In genomic region chr12:107379852-107380567, GRCh38 we compare ENCODE assay signal across 9 cellular contexts.
DNase-seq lines count a peak whose midpoint lies in the region; ATAC-seq and TF ChIP-seq lines count a peak whose summit lies in the region.
"Had no signal": no experiment of that assay in that cellular context is flagged by ENCODE, and none has a peak within 500 bp of the region (broad histone marks: within the 10 kb centered on the region; RNA-seq: fewer than 3 reads in every experiment).

No MANE protein-coding gene starts in this region.

- H3K4me2 ChIP-seq in PC-9 = peak overlapping the region; percentile 78

- H3K79me2 ChIP-seq in PC-9 (ENCODE audit: low read depth) = peaks cover 62% of the 10 kb centered on the region

- intact Hi-C loops in PC-9 (cut with micrococcal nuclease; ENCODE audit: unreplicated experiment) = loop anchor here (2.0 kb wide), 1 partner anchor 17 kb away; no protein-coding TSS in a partner anchor
- intact Hi-C loops in activated CD4-positive, alpha-beta T cell treated with anti-CD3 and anti-CD28 coated beads, Interleukin-2, amount 10 ng/mL, durations not matched to agents 24 days and 14 days (cut with micrococcal nuclease) = no loop called here

- TF ChIP-seq CTCF in LNCaP clone FGC (IDR thresholded peaks at IDR 0.05; ENCODE audit: control insufficient read depth, extremely low read depth, insufficient read depth) = no peak
- TF ChIP-seq CTCF in PC-9 (conservative IDR thresholded peaks at IDR 0.05) = no peak
- no peak for TF ChIP-seq CTCF in fibroblast of mammary gland (conservative IDR thresholded peaks at IDR 0.05; ENCODE audit: control insufficient read depth, insufficient read depth, low read depth, low read length)

- no peaks in the 10 kb centered on the region for H3K36me3 Mint-ChIP-seq in activated CD4-positive, alpha-beta T cell treated with anti-CD3 and anti-CD28 coated beads, Interleukin-2, amount 10 ng/mL, durations not matched to agents 24 days and 14 days (ENCODE audit: low read depth)

- no TSS peak for BruUV-seq in PC-9 (replicated peaks; lab: Mats Ljungman, UMichigan)

- peak overlapping the region; percentile 56; the same call in 1 of the 2 replicates for H2AFZ ChIP-seq in PC-9

- H3K4me3 Mint-ChIP-seq in activated CD4-positive, alpha-beta T cell treated with anti-CD3 and anti-CD28 coated beads, Interleukin-2, amount 10 ng/mL, durations not matched to agents 24 days and 14 days = no peak overlapping the region

- H3K9me3 ChIP-seq in PC-9 (ENCODE audit: insufficient read depth, low read depth) = no peaks in the 10 kb centered on the region
- H3K9me3 ChIP-seq: neutrophil had no signal

- H3K9me3 Mint-ChIP-seq in activated CD4-positive, alpha-beta T cell treated with anti-CD3 and anti-CD28 coated beads, Interleukin-2, amount 10 ng/mL, durations not matched to agents 24 days and 14 days = no peaks in the 10 kb centered on the region

- no peaks in the 10 kb centered on the region for H4K20me1 ChIP-seq in PC-9 (ENCODE audit: insufficient read depth)

- peaks cover 32% of the 10 kb centered on the region for H3F3A ChIP-seq in PC-9 (ENCODE audit: insufficient read depth, low read depth)

- peak; percentile 54 for DNase-seq in LNCaP clone FGC (ENCODE audit: low read depth)
- DNase-seq in PC-9 = peak; percentile 58 to 89
- peak; percentile 53 for DNase-seq in fibroblast of mammary gland (ENCODE audit: low read depth)
- DNase-seq in activated CD4-positive, alpha-beta T cell treated with anti-CD3 and anti-CD28 coated beads, Interleukin-2, amount 10 ng/mL, durations not matched to agents 24 days and 14 days = no peak
- no peak for DNase-seq in dermis blood vessel endothelial cell
- no peak for DNase-seq in DMS53 treated with DMSO at 0.1 percent for 48 hours (lab: John Stamatoyannopoulos, UW; ENCODE audit: unreplicated experiment)
- DNase-seq: activated CD8-positive, alpha-beta memory T cell treated with anti-CD3 and anti-CD28 coated beads, Interleukin-2, amount 50 U/mL, for 48 hours had no signal

- H3K9me2 ChIP-seq in PC-9 (ENCODE audit: insufficient read depth) = no peaks in the 10 kb centered on the region

- peaks cover 34% of the 10 kb centered on the region for H3K4me1 ChIP-seq in PC-9 (replicated peaks; ENCODE audit: insufficient read depth)

- H3K27ac Mint-ChIP-seq in activated CD4-positive, alpha-beta T cell treated with anti-CD3 and anti-CD28 coated beads, Interleukin-2, amount 10 ng/mL, durations not matched to agents 24 days and 14 days = no peak overlapping the region

- no peaks in the 10 kb centered on the region for H3K27me3 Mint-ChIP-seq in activated CD4-positive, alpha-beta T cell treated with anti-CD3 and anti-CD28 coated beads, Interleukin-2, amount 10 ng/mL, durations not matched to agents 24 days and 14 days

- H3K4me1 Mint-ChIP-seq in activated CD4-positive, alpha-beta T cell treated with anti-CD3 and anti-CD28 coated beads, Interleukin-2, amount 10 ng/mL, durations not matched to agents 24 days and 14 days = peaks cover 32% of the 10 kb centered on the region

- no peak for ATAC-seq in HG02973 (IDR thresholded peaks at IDR 0.05; ENCODE audit: unreplicated experiment)

- no peaks in the 10 kb centered on the region for H3K36me3 ChIP-seq in PC-9 (ENCODE audit: low read depth)
- H3K36me3 ChIP-seq: neutrophil had no signal

- POLR2A ChIA-PET in PC-9 (lab: Charles Lee; ENCODE audit: unreplicated experiment) = interaction anchor here (0.9 kb wide), 1 partner anchor 17 kb away, joined by 5 read pairs; no protein-coding TSS in a partner anchor

- CTCF ChIA-PET in PC-9 (lab: Charles Lee) = no interaction called here

- H3K27ac ChIP-seq in PC-9 = peak overlapping the region; percentile 82
- H3K27ac ChIP-seq: neutrophil had no signal

- no peaks in the 10 kb centered on the region for H3K27me3 ChIP-seq in PC-9 (ENCODE audit: insufficient read depth, low read depth)
- H3K27me3 ChIP-seq: neutrophil had no signal

- no peak overlapping the region for H3K4me3 ChIP-seq in LNCaP clone FGC (ENCODE audit: low read depth, low read length)
- peak overlapping the region; percentile 44; the same call in 1 of the 2 replicates for H3K4me3 ChIP-seq in PC-9
- H3K4me3 ChIP-seq in fibroblast of mammary gland (ENCODE audit: control insufficient read depth, low read depth, low read length) = no peak overlapping the region

Comparison
In these comparisons a context has a peak if more than half of its experiments do, and no peak if none do; other contexts are left out.
1. DNase-seq: peak in LNCaP clone FGC (single experiment), PC-9 (2 of 2) and fibroblast of mammary gland (single experiment); none in activated CD4-positive, alpha-beta T cell treated with anti-CD3 and anti-CD28 coated beads, Interleukin-2, amount 10 ng/mL, durations not matched to agents 24 days and 14 days (single experiment), dermis blood vessel endothelial cell (single experiment) and DMS53 treated with DMSO at 0.1 percent for 48 hours (single experiment).